26 cellular contexts compared by ENCODE assay signal in the genomic region with DNA sequence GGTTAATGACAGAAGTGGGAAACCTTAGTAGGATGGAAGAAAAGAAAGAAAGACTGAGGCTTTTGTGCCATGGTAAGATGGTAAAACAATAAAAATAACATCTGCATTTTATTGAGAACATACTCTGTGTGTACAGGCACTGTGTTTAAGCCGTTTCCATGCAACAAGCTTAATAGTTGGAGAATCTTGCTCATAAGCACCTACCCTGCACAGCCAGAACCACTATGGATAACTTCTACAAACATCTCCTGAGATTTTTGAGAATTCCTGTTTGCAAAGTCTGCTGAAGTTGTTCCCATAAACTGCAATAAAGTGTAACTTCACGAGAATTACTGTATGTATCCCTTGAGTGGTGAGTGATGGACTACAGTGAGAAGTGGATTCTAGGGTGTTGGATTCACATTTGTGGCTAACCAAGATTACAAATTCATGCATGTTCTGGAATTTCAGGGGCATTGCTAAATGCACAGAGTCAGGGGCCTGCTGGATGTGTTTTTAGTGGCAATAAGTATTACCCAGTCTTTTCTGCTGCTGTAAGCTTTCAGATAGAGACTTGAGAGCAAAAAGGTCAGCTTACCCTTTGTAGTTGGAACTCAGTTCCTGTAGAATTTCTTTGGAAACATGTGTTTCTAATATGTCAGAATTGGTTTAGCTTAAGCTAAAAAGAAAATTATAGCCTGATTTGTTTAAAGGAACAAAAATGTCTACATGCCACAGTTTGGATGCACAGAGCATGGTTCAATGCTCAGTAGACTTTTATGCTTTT.
A peak's percentile ranks its signal among the peaks of the same experiment; 100 is the strongest.
DNase-seq lines count a peak whose midpoint lies in the region; ATAC-seq, FAIRE-seq and TF ChIP-seq lines count a peak whose summit lies in the region.
"Had no signal": no experiment of that assay in that cellular context is flagged by ENCODE, and none has a peak within 500 bp of the region (broad histone marks: within the 10 kb centered on the region; RNA-seq: fewer than 3 reads in every experiment).

No MANE protein-coding gene starts in this region.

- 75% methylated on average over 2 of the region's 2 CpGs for WGBS in K562 (ENCODE audit: insufficient coverage, low coverage, missing lambda C conversion rate)

- H4K20me1 ChIP-seq in K562 (replicated peaks; ENCODE audit: control insufficient read depth, insufficient read depth, low read length) = peaks cover 11% of the 10 kb centered on the region; the same call in 1 of the 2 replicates

- H2AFZ ChIP-seq in K562 (ENCODE audit: low read depth, low read length) = no peak overlapping the region

- DNase-seq in GM19239 (ENCODE audit: insufficient read length, low spot score) (no peak), K562 (ENCODE audit: extremely low read depth in 1 of 4, low spot score in 3 of 4) (no peak), vagina (ENCODE audit: extremely low spot score in 2 of 2) (no peak), natural killer cell (no peak)
- no peak for DNase-seq in naive thymus-derived CD4-positive, alpha-beta T cell
- DNase-seq: activated CD4-positive, alpha-beta T cell treated with anti-CD3 and anti-CD28 coated beads, Interleukin-2, amount 10 ng/mL, durations not matched to agents 7 days and 5 days; activated naive CD4-positive, alpha-beta T cell treated with anti-CD3 and anti-CD28 coated beads for 36 hours; activated T-cell treated with anti-CD3 and anti-CD28 coated beads, Interleukin-2, amount 50 U/mL, for 72 hours; amygdala; colonic mucosa; effector memory CD4-positive, alpha-beta T cell; lower lobe of right lung; NCI-H1048; NCI-H187 treated with DMSO at 0.1 percent for 48 hours; NCI-H526 treated with DMSO at 0.1 percent for 48 hours; stimulated activated CD8-positive, alpha-beta memory T cell treated with anti-CD3 and anti-CD28 coated beads, Interleukin-4, amount 100 ng/mL, for 48 hours; transverse colon; WERI-Rb-1 had no signal

- BruUV-seq in K562 (replicated peaks; lab: Mats Ljungman, UMichigan) = no TSS peak

- FAIRE-seq in GM19239 (lab: Jason Lieb, UNC) = peak; percentile 4
- FAIRE-seq in K562 (lab: Jason Lieb, UNC) = peak; percentile 42
- FAIRE-seq: H1, keratinocyte had no signal

- peaks cover 68% of the 10 kb centered on the region for H3K79me2 ChIP-seq in K562 (ENCODE audit: control insufficient read depth, insufficient read depth, low read length)

- TF ChIP-seq POLR2A in K562 (conservative IDR thresholded peaks at IDR 0.05) (no peak), vagina (IDR thresholded peaks at IDR 0.05) (no peak)

- no peak for TF ChIP-seq RAD21 in K562 (CRISPR knock-in tag; conservative IDR thresholded peaks at IDR 0.05 in 1 of 2, IDR thresholded peaks at IDR 0.05 in 1 of 2)

- CTCF ChIA-PET in K562 (lab: Yijun Ruan, JAX; ENCODE audit: low intra/inter-chr PET ratio) = no interaction called here
- CTCF ChIA-PET in naive thymus-derived CD4-positive, alpha-beta T cell (lab: Charles Lee) = interaction anchor here (1.0 kb wide), 1 partner anchor 24 kb away, joined by 4 read pairs; no protein-coding TSS in a partner anchor

- intact Hi-C loops in K562 (cut with micrococcal nuclease) (no loop called here), vagina (cut with DNase I) (no loop called here), natural killer cell (cut with micrococcal nuclease) (no loop called here)
- intact Hi-C loops in naive thymus-derived CD4-positive, alpha-beta T cell (cut with micrococcal nuclease) = no loop called here

- H3K9me3 ChIP-seq in K562 (replicated peaks; ENCODE audit: control insufficient read depth, insufficient read depth, low read depth, low read length) (no peaks in the 10 kb centered on the region), vagina (no peaks in the 10 kb centered on the region)
- no peaks in the 10 kb centered on the region for H3K9me3 ChIP-seq in naive thymus-derived CD4-positive, alpha-beta T cell (ENCODE audit: control insufficient read depth in 2 of 3, low read length in 3 of 3)
- H3K9me3 ChIP-seq: BLaER1 treated with 17β-estradiol and CSF1 and Interleukin-3, amounts not matched to agents 10 nM and 100 nM; Caco-2; colonic mucosa; esophagus muscularis mucosa; lower lobe of right lung; transverse colon had no signal

- no peaks in the 10 kb centered on the region for H3K9me1 ChIP-seq in K562 (ENCODE audit: control insufficient read depth, insufficient read depth, low read length)

- H3K27ac Mint-ChIP-seq in nephron (peak overlapping the region in 2 of 3 experiments; percentile 29 to 77), natural killer cell (no peak overlapping the region)
- H3K27ac Mint-ChIP-seq in naive thymus-derived CD4-positive, alpha-beta T cell = peak overlapping the region in 1 of 9 donors; percentile 14
- H3K27ac Mint-ChIP-seq: activated CD4-positive, alpha-beta T cell treated with anti-CD3 and anti-CD28 coated beads, Interleukin-2, amount 10 ng/mL, durations not matched to agents 7 days and 5 days; activated naive CD4-positive, alpha-beta T cell treated with anti-CD3 and anti-CD28 coated beads for 36 hours; activated T-cell treated with anti-CD3 and anti-CD28 coated beads, Interleukin-2, amount 50 U/mL, for 72 hours had no signal

- POLR2A ChIA-PET in K562 (lab: Yijun Ruan, JAX) = interaction anchor here (0.7 kb wide), 1 partner anchor 573 kb away, joined by 3 read pairs; no protein-coding TSS in a partner anchor
- POLR2A ChIA-PET in naive thymus-derived CD4-positive, alpha-beta T cell (lab: Charles Lee) = interaction anchor here (2.4 kb wide), 1 partner anchor 59 kb away, joined by 7 read pairs; no protein-coding TSS in a partner anchor

- TF ChIP-seq EP300 in K562 (IDR thresholded peaks at IDR 0.05; ENCODE audit: low read length) = no peak

- H3K4me1 ChIP-seq in K562 (replicated peaks in 1 of 2; ENCODE audit: control insufficient read depth in 2 of 2, insufficient read depth in 2 of 2, low read length in 2 of 2) (no peaks in the 10 kb centered on the region), vagina (peaks cover 58% of the 10 kb centered on the region)
- no peaks in the 10 kb centered on the region for H3K4me1 ChIP-seq in naive thymus-derived CD4-positive, alpha-beta T cell (ENCODE audit: control insufficient read depth in 2 of 2, insufficient read depth in 2 of 2, low read length in 2 of 2)
- H3K4me1 ChIP-seq: Caco-2 had no signal

- H3K4me1 Mint-ChIP-seq in nephron (peaks cover 31% of the 10 kb centered on the region), natural killer cell (peaks cover 39 to 46% of the 10 kb centered on the region in 2 donors)
- peaks cover 17 to 70% (median 63%) of the 10 kb centered on the region in 7 donors for H3K4me1 Mint-ChIP-seq in naive thymus-derived CD4-positive, alpha-beta T cell

- TF ChIP-seq CTCF in 22Rv1 (IDR thresholded peaks at IDR 0.05) (no peak), K562 (IDR thresholded peaks at IDR 0.05 in 2 of 3, conservative IDR thresholded peaks at IDR 0.05 in 1 of 3; ENCODE audit: insufficient read depth in 2 of 3, low read depth in 1 of 3, low read length in 3 of 3) (no peak), nephron (IDR thresholded peaks at IDR 0.05; ENCODE audit: unreplicated experiment in 3 of 3) (no peak), vagina (IDR thresholded peaks at IDR 0.05) (no peak), natural killer cell (IDR thresholded peaks at IDR 0.05) (no peak)

- no peaks in the 10 kb centered on the region for H3K27me3 Mint-ChIP-seq in nephron (ENCODE audit: low read depth)
- H3K27me3 Mint-ChIP-seq in natural killer cell (ENCODE audit: low read depth in 2 of 2) = no peaks in the 10 kb centered on the region
- H3K27me3 Mint-ChIP-seq in naive thymus-derived CD4-positive, alpha-beta T cell = no peaks in the 10 kb centered on the region
- H3K27me3 Mint-ChIP-seq: activated CD4-positive, alpha-beta T cell treated with anti-CD3 and anti-CD28 coated beads, Interleukin-2, amount 10 ng/mL, durations not matched to agents 7 days and 5 days had no signal

- H3K4me3 ChIP-seq in K562 = no peak overlapping the region
- no peak overlapping the region for H3K4me3 ChIP-seq in vagina
- H3K4me3 ChIP-seq in naive thymus-derived CD4-positive, alpha-beta T cell (ENCODE audit: low read length) = no peak overlapping the region
- H3K4me3 ChIP-seq: BLaER1 treated with 17β-estradiol and CSF1 and Interleukin-3, amounts not matched to agents 10 nM and 100 nM; colonic mucosa; esophagus muscularis mucosa; lower lobe of right lung; transverse colon had no signal

- H3K4me2 ChIP-seq in K562 (ENCODE audit: insufficient read depth, low read length) = no peak overlapping the region

- ATAC-seq in K562 = no peak
- ATAC-seq in natural killer cell = no peak
- ATAC-seq in GM21381 (IDR thresholded peaks at IDR 0.05; ENCODE audit: unreplicated experiment) = no peak
- ATAC-seq in naive thymus-derived CD4-positive, alpha-beta T cell = no peak
- ATAC-seq: activated T-cell treated with anti-CD3 and anti-CD28 coated beads, Interleukin-2, amount 50 U/mL, for 72 hours; lower lobe of right lung had no signal

- H3K4me3 Mint-ChIP-seq in nephron (no peak overlapping the region), natural killer cell (no peak overlapping the region)
- no peak overlapping the region for H3K4me3 Mint-ChIP-seq in naive thymus-derived CD4-positive, alpha-beta T cell
- H3K4me3 Mint-ChIP-seq: activated CD4-positive, alpha-beta T cell treated with anti-CD3 and anti-CD28 coated beads, Interleukin-2, amount 10 ng/mL, durations not matched to agents 7 days and 5 days; activated naive CD4-positive, alpha-beta T cell treated with anti-CD3 and anti-CD28 coated beads for 36 hours; activated T-cell treated with anti-CD3 and anti-CD28 coated beads, Interleukin-2, amount 50 U/mL, for 72 hours had no signal

- H3K27me3 ChIP-seq in K562 (ENCODE audit: control insufficient read depth in 2 of 2, insufficient read depth in 2 of 2, low read length in 2 of 2) (no peaks in the 10 kb centered on the region), vagina (no peaks in the 10 kb centered on the region)
- no peaks in the 10 kb centered on the region for H3K27me3 ChIP-seq in naive thymus-derived CD4-positive, alpha-beta T cell (ENCODE audit: control insufficient read depth in 2 of 2, insufficient read depth in 2 of 2, low read length in 2 of 2)
- H3K27me3 ChIP-seq: BLaER1 treated with 17β-estradiol and CSF1 and Interleukin-3, amounts not matched to agents 10 nM and 100 nM; colonic mucosa; esophagus muscularis mucosa; transverse colon had no signal

- H3K36me3 Mint-ChIP-seq in nephron (ENCODE audit: low read depth) = peaks cover 30% of the 10 kb centered on the region
- H3K36me3 Mint-ChIP-seq in natural killer cell = no peaks in the 10 kb centered on the region
- peaks cover 0 to 25% (median 12%) of the 10 kb centered on the region in 5 donors for H3K36me3 Mint-ChIP-seq in naive thymus-derived CD4-positive, alpha-beta T cell

- H3K36me3 ChIP-seq in K562 (ENCODE audit: control insufficient read depth, insufficient read depth, low read length) = peaks cover 17% of the 10 kb centered on the region; the same call in 2 of the 3 replicates
- no peaks in the 10 kb centered on the region for H3K36me3 ChIP-seq in vagina
- no peaks in the 10 kb centered on the region for H3K36me3 ChIP-seq in naive thymus-derived CD4-positive, alpha-beta T cell (ENCODE audit: control insufficient read depth in 2 of 3, insufficient read depth in 3 of 3, low read length in 3 of 3)
- H3K36me3 ChIP-seq: colonic mucosa had no signal

- in situ Hi-C loops in K562 (cut with MboI) = no loop called here

- H3K27ac ChIP-seq in 22Rv1 (peak overlapping the region; percentile 66; the same call in 1 of the 2 replicates), K562 (ENCODE audit: extremely low read depth, low read depth, low read length) (no peak overlapping the region), vagina (no peak overlapping the region)
- H3K27ac ChIP-seq in naive thymus-derived CD4-positive, alpha-beta T cell (ENCODE audit: low read depth, low read length) = no peak overlapping the region
- H3K27ac ChIP-seq: BLaER1 treated with 17β-estradiol and CSF1 and Interleukin-3, amounts not matched to agents 10 nM and 100 nM; colonic mucosa; lower lobe of right lung; WERI-Rb-1 had no signal

- no peak overlapping the region for H3K9ac ChIP-seq in K562 (ENCODE audit: insufficient read depth in 1 of 2, low read depth in 2 of 2, low read length in 2 of 2)
- H3K9ac ChIP-seq: BLaER1 treated with 17β-estradiol and CSF1 and Interleukin-3, amounts not matched to agents 10 nM and 100 nM had no signal

- H3K9me3 Mint-ChIP-seq in nephron = no peaks in the 10 kb centered on the region
- no peaks in the 10 kb centered on the region for H3K9me3 Mint-ChIP-seq in natural killer cell
- no peaks in the 10 kb centered on the region for H3K9me3 Mint-ChIP-seq in naive thymus-derived CD4-positive, alpha-beta T cell
- H3K9me3 Mint-ChIP-seq: activated CD4-positive, alpha-beta T cell treated with anti-CD3 and anti-CD28 coated beads, Interleukin-2, amount 10 ng/mL, durations not matched to agents 7 days and 5 days; activated T-cell treated with anti-CD3 and anti-CD28 coated beads, Interleukin-2, amount 50 U/mL, for 72 hours had no signal

Comparison
In these comparisons a context has a peak if more than half of its experiments do, and no peak if none do; other contexts are left out.
1. H3K27ac Mint-ChIP-seq: peak in nephron (2 of 3); none in natural killer cell (0 of 2).